ENCODE assay signal across 12 cellular contexts in the genomic region with DNA sequence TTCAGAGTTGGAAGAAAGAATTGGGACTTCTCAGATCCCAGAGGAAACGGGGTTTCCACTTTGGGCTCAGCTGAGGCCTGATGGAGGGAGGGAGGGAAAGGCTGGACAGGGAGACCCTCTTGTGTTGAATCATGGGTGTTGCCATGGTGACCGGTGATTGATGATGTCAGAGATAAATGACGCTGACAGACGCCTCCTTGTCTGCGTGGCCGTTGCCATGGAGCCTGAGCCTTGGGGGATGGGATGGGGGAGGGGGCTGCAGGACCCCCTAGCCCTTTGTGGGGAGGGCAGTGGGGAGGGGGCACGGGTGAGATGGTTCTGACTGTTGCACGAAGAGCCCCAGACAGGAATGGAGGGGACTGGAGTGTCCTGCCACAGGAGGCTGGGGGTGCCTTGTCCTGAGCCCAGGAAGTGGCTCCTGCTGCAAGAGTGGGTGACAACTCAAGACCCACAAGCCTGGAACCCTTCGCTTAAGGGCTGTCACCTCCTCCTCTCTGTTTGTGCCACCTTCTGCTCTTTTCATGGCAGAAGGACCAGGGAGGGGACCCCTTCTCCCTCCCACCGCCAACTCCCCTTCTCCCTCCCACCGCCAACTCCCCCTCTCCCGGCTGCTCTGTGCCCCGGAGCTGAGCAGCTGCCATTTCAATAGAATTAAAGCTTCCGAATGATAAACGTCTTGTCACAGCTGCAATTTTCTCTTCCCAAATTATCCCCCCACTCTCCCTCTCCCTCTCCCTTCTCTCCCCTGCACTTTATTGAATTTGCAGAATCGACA. TPM values are rescaled to one million over a fixed set of nuclear protein-coding genes. Genes with fewer than 3 reads are reported as not detected.
DNase-seq lines count a peak whose midpoint lies in the region; ATAC-seq and TF ChIP-seq lines count a peak whose summit lies in the region.
"Had no signal": no experiment of that assay in that cellular context is flagged by ENCODE, and none has a peak within 500 bp of the region (broad histone marks: within the 10 kb centered on the region; RNA-seq: fewer than 3 reads in every experiment).

No MANE protein-coding gene starts in this region.

- intact Hi-C loops in heart left ventricle (cut with DNase I) = loop anchor here in 4 of 10 donors (5.0 to 10.0 kb wide), 4 partner anchors 136 to 184 kb away; a partner anchor contains a TSS
- intact Hi-C loops in cardiac septum (cut with DNase I) = loop anchor here (10.0 kb wide), 1 partner anchor 146 kb away; no protein-coding TSS in a partner anchor

- H3K27ac Mint-ChIP-seq in type B pancreatic cell = peak overlapping the region; percentile 88

- ATAC-seq in heart left ventricle (no peak), HG03378 (IDR thresholded peaks at IDR 0.05; ENCODE audit: unreplicated experiment) (no peak)
- ATAC-seq: natural killer cell had no signal

- H3K27me3 ChIP-seq in heart left ventricle = no peaks in the 10 kb centered on the region

- peak overlapping the region; percentile 87 for H3K4me3 Mint-ChIP-seq in type B pancreatic cell
- H3K4me3 Mint-ChIP-seq: natural killer cell had no signal

- H3K27me3 Mint-ChIP-seq in type B pancreatic cell = no peaks in the 10 kb centered on the region

- TF ChIP-seq CTCF in heart left ventricle (IDR thresholded peaks at IDR 0.05) (no peak), type B pancreatic cell (conservative IDR thresholded peaks at IDR 0.05) (no peak), GM13977 (IDR thresholded peaks at IDR 0.05; ENCODE audit: extremely low read depth, insufficient read depth, missing control alignments) (no peak)

- no peaks in the 10 kb centered on the region for H3K9me3 Mint-ChIP-seq in type B pancreatic cell
- H3K9me3 Mint-ChIP-seq: natural killer cell had no signal

- no peak for TF ChIP-seq POLR2A in heart left ventricle (IDR thresholded peaks at IDR 0.05)

- peak in 1 of 5 donors; percentile 57 for DNase-seq in heart left ventricle
- no peak for DNase-seq in cardiac septum (ENCODE audit: low spot score)
- peak; percentile 70 for DNase-seq in astrocyte of the hippocampus (ENCODE audit: low read depth, low spot score)
- peak; percentile 91 for DNase-seq in islet precursor cell
- no peak for DNase-seq in type B pancreatic cell (ENCODE audit: extremely low spot score, unreplicated experiment)
- no peak for DNase-seq in GM13977 (ENCODE audit: low spot score)
- DNase-seq in stimulated activated naive CD4-positive, alpha-beta T cell (lab: John Stamatoyannopoulos, UW) = no peak
- DNase-seq: HCEC 1CT, SHP77 treated with DMSO at 0.1 percent for 48 hours had no signal

- H3K27ac ChIP-seq in heart left ventricle = peak overlapping the region in 8 of 12 donors; percentile 17 to 94 (median 28)
- H3K27ac ChIP-seq: KMS-11 had no signal

- peaks cover 3 to 74% (median 60%) of the 10 kb centered on the region in 9 donors for H3K36me3 ChIP-seq in heart left ventricle

- H3K4me1 Mint-ChIP-seq in type B pancreatic cell (ENCODE audit: unreplicated experiment) = peaks cover 71% of the 10 kb centered on the region

- peaks cover 30 to 80% (median 67%) of the 10 kb centered on the region in 12 donors for H3K4me1 ChIP-seq in heart left ventricle

- H3K9me3 ChIP-seq in heart left ventricle = no peaks in the 10 kb centered on the region

- WGBS in heart left ventricle, 4 donors = 55 to 69% (median 57%) methylated on average over 16 of the region's 16 CpGs

- H3K36me3 Mint-ChIP-seq in type B pancreatic cell = peaks cover 19% of the 10 kb centered on the region
- H3K36me3 Mint-ChIP-seq: natural killer cell had no signal

- no peak overlapping the region for H3K4me3 ChIP-seq in heart left ventricle

- in situ Hi-C loops in GM13977 (cut with MboI; ENCODE audit: low pct_unique_long_range_greater_than_20kb, low sequenced_read_pairs, unreplicated experiment) = loop anchor here (5.0 to 10.0 kb wide), 2 partner anchors 48 to 146 kb away; no protein-coding TSS in a partner anchor

RNA-seq across cellular contexts. Expression of a gene that starts 13.9 kb away (rescaled TPM):
- total RNA-seq in heart left ventricle = 1 to 10 TPM; 1.2 to 8.7 (median 2.2) TPM
- under 1 TPM; 0.30 to 0.35 TPM for polyA plus RNA-seq in heart left ventricle
- 2.6 TPM for total RNA-seq in cardiac septum
- total RNA-seq in type B pancreatic cell (ENCODE audit: low replicate concordance) = 0.36 and 0.43 TPM in 2 replicates
- total RNA-seq: natural killer cell had no signal

RNA-seq across cellular contexts. Expression of a gene that starts 41.6 kb away (rescaled TPM):
- total RNA-seq in heart left ventricle (10 to 100 TPM; 14.1 to 41.4 (median 19.4) TPM), cardiac septum (30.7 TPM), type B pancreatic cell (ENCODE audit: low replicate concordance) (23.8 and 34.3 TPM in 2 replicates)
- 10 to 100 TPM; 15.5 to 22.0 TPM for polyA plus RNA-seq in heart left ventricle

Comparison
In these comparisons a context has a peak if more than half of its experiments do, and no peak if none do; other contexts are left out.
1. DNase-seq: peak in astrocyte of the hippocampus (single experiment) and islet precursor cell (single experiment); none in cardiac septum (single experiment), type B pancreatic cell (single experiment), GM13977 (single experiment) and stimulated activated naive CD4-positive, alpha-beta T cell (0 of 6).